ENCODE assay signal across 13 cellular contexts in the genomic region with DNA sequence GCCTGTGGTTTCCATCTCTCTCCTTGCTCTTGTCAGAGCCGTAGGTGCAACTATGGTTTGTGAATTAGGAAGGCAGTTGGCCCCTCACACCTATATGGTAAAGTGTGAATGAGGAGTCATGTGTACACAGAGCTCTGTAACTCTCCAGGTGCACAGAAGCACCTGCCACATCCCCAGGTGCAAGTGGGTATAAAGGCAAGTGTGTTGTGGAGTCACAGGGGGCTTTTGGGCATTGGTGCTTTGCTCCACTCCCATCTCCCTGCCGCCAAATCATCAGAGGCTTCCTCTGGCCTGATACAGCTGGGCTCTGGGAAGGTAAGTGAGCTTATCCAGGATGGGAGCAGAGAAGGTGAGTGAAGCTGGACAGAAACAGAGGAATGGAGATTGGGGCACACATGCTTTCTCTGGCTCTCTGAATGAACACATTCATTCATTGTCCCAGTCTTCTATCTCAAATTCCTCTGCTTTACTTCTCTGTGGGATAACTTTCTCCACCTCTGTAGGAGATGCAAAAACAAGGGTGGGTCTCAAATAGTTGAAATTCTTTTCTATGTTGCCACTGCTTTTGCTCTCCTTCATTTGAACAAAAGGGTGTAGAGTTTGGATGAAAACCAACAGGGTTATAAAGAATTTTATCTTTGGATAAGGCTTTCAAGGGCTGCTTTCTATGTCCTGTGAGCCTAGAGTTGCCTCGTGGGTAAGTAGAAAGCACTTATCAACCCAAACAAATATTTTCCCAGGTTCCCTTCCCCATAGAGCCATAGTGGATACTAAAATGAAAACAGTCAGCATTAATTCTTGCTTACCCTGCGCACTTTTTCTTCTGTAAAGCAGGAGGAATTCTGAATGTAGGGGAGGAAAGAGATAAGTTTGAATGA. TPM values are rescaled to one million over a fixed set of nuclear protein-coding genes. Genes with fewer than 3 reads are reported as not detected.
DNase-seq lines count a peak whose midpoint lies in the region; ATAC-seq lines count a peak whose summit lies in the region.
"Had no signal": no experiment of that assay in that cellular context is flagged by ENCODE, and none has a peak within 500 bp of the region (broad histone marks: within the 10 kb centered on the region; RNA-seq: fewer than 3 reads in every experiment).

No MANE protein-coding gene starts in this region.

- no peak for DNase-seq in activated T-cell treated with anti-CD3 and anti-CD28 coated beads, Interleukin-2, amount 50 U/mL, for 4 hours
- DNase-seq in activated T-cell treated with anti-CD3 and anti-CD28 coated beads for 4 hours (no peak), NCI-H69 (lab: John Stamatoyannopoulos, UW) (peak; percentile 83), iPS DF 4.7 (ENCODE audit: extremely low read depth, low spot score) (peak; percentile 75), NCI-H2196 (lab: John Stamatoyannopoulos, UW; ENCODE audit: unreplicated experiment) (no peak), H4 (ENCODE audit: low spot score) (no peak)
- DNase-seq: activated naive CD4-positive, alpha-beta T cell; BE2C; naive B cell; NCI-H1694 treated with DMSO at 0.1 percent for 48 hours had no signal

- no peaks in the 10 kb centered on the region for H3K36me3 Mint-ChIP-seq in activated T-cell treated with anti-CD3 and anti-CD28 coated beads, Interleukin-2, amount 50 U/mL, for 4 hours (ENCODE audit: insufficient read depth)
- no peaks in the 10 kb centered on the region for H3K36me3 Mint-ChIP-seq in stimulated activated naive CD8-positive, alpha-beta T cell treated with anti-CD3 and anti-CD28 coated beads, Interleukin-15, Interleukin-2, amounts not matched to agents 100 ng/mL and 50 ng/mL, for 24 hours (ENCODE audit: low read depth)
- H3K36me3 Mint-ChIP-seq: naive B cell had no signal

- ATAC-seq in activated T-cell treated with anti-CD3 and anti-CD28 coated beads, Interleukin-2, amount 50 U/mL, for 4 hours = peak; percentile 88 to 89
- ATAC-seq in GM19395 (IDR thresholded peaks at IDR 0.05; ENCODE audit: unreplicated experiment) = no peak

- no peaks in the 10 kb centered on the region for H3K27me3 Mint-ChIP-seq in activated T-cell treated with anti-CD3 and anti-CD28 coated beads, Interleukin-2, amount 50 U/mL, for 4 hours (ENCODE audit: low read depth)
- no peaks in the 10 kb centered on the region for H3K27me3 Mint-ChIP-seq in stimulated activated naive CD8-positive, alpha-beta T cell treated with anti-CD3 and anti-CD28 coated beads, Interleukin-15, Interleukin-2, amounts not matched to agents 100 ng/mL and 50 ng/mL, for 24 hours
- H3K27me3 Mint-ChIP-seq: naive B cell had no signal

- H3K9me3 Mint-ChIP-seq in activated T-cell treated with anti-CD3 and anti-CD28 coated beads, Interleukin-2, amount 50 U/mL, for 4 hours = no peaks in the 10 kb centered on the region
- H3K9me3 Mint-ChIP-seq in stimulated activated naive CD8-positive, alpha-beta T cell treated with anti-CD3 and anti-CD28 coated beads, Interleukin-15, Interleukin-2, amounts not matched to agents 100 ng/mL and 50 ng/mL, for 24 hours = peaks cover 4% of the 10 kb centered on the region
- H3K9me3 Mint-ChIP-seq: naive B cell; T-helper 1 cell treated with Interleukin-12 subunit alpha and Interleukin-12 subunit beta and Interleukin-4 antibody, amounts not matched to agents 30 μg/mL and 1 μg/mL, for 36 hours had no signal

- peaks cover 54% of the 10 kb centered on the region for H3K4me1 Mint-ChIP-seq in activated T-cell treated with anti-CD3 and anti-CD28 coated beads, Interleukin-2, amount 50 U/mL, for 4 hours (ENCODE audit: low read depth)
- peaks cover 46% of the 10 kb centered on the region for H3K4me1 Mint-ChIP-seq in stimulated activated naive CD8-positive, alpha-beta T cell treated with anti-CD3 and anti-CD28 coated beads, Interleukin-15, Interleukin-2, amounts not matched to agents 100 ng/mL and 50 ng/mL, for 24 hours (ENCODE audit: low read depth)

- no peak overlapping the region for H3K4me3 Mint-ChIP-seq in activated T-cell treated with anti-CD3 and anti-CD28 coated beads, Interleukin-2, amount 50 U/mL, for 4 hours
- H3K4me3 Mint-ChIP-seq in stimulated activated naive CD8-positive, alpha-beta T cell treated with anti-CD3 and anti-CD28 coated beads, Interleukin-15, Interleukin-2, amounts not matched to agents 100 ng/mL and 50 ng/mL, for 24 hours = no peak overlapping the region
- H3K4me3 Mint-ChIP-seq: T-helper 1 cell treated with Interleukin-12 subunit alpha and Interleukin-12 subunit beta and Interleukin-4 antibody, amounts not matched to agents 30 μg/mL and 1 μg/mL, for 36 hours had no signal

- H3K27ac Mint-ChIP-seq in stimulated activated naive CD8-positive, alpha-beta T cell treated with anti-CD3 and anti-CD28 coated beads, Interleukin-15, Interleukin-2, amounts not matched to agents 100 ng/mL and 50 ng/mL, for 24 hours = peak overlapping the region; percentile 8
- H3K27ac Mint-ChIP-seq: T-helper 1 cell treated with Interleukin-12 subunit alpha and Interleukin-12 subunit beta and Interleukin-4 antibody, amounts not matched to agents 30 μg/mL and 1 μg/mL, for 36 hours had no signal

RNA-seq across cellular contexts. Expression of gene RIPOR2, which starts 45.0 kb away (rescaled TPM):
- total RNA-seq in activated T-cell treated with anti-CD3 and anti-CD28 coated beads, Interleukin-2, amount 50 U/mL, for 4 hours = 10 to 100 TPM; 14.7 to 17.4 (median 16.8) TPM
- not detected in 2 replicates for total RNA-seq in H4 (2014; rRNA removed; shearing (Covaris generic))

Comparison
In these comparisons a context has a peak if more than half of its experiments do, and no peak if none do; other contexts are left out.
1. DNase-seq: peak in NCI-H69 (single experiment) and iPS DF 4.7 (single experiment); none in activated T-cell treated with anti-CD3 and anti-CD28 coated beads, Interleukin-2, amount 50 U/mL, for 4 hours (single experiment), activated T-cell treated with anti-CD3 and anti-CD28 coated beads for 4 hours (single experiment), NCI-H2196 (single experiment) and H4 (single experiment).
2. RNA of gene RIPOR2, which starts 45.0 kb away (total RNA-seq): 14.7 to 17.4 TPM in activated T-cell treated with anti-CD3 and anti-CD28 coated beads, Interleukin-2, amount 50 U/mL, for 4 hours; not detected in H4; every median in the first group is over 10 times any median in the second.